ENCODE assay signal across 19 cellular contexts in the genomic region with DNA sequence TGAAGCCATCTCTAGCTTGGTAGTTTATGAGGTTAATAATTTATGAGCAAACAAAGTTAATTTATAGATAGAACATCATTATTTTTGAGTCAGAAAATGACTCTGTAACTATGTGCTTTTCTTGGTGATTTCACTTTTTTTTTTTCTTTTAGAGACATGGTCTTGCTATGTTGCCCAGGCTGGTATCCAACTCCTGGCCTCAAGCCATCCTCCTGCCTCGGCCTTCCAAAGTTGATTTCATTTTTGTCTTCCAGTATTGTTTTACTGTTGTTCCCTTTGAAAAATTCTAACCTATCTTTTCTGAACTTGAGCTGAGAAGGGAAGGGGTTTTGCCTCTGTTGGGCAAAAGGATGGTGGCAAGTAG. TPM values are rescaled to one million over a fixed set of nuclear protein-coding genes. Genes with fewer than 3 reads are reported as not detected.
A peak's percentile ranks its signal among the peaks of the same experiment; 100 is the strongest.
DNase-seq lines count a peak whose midpoint lies in the region; ATAC-seq, FAIRE-seq and TF ChIP-seq lines count a peak whose summit lies in the region.
"Had no signal": no experiment of that assay in that cellular context is flagged by ENCODE, and none has a peak within 500 bp of the region (broad histone marks: within the 10 kb centered on the region; RNA-seq: fewer than 3 reads in every experiment).

No MANE protein-coding gene starts in this region.

- no peak for FAIRE-seq in astrocyte (lab: Jason Lieb, UNC)
- FAIRE-seq: HepG2 had no signal

- no peaks in the 10 kb centered on the region for H3K9me2 ChIP-seq in OCI-LY7 (ENCODE audit: insufficient read depth, low read length)

- H3K4me1 ChIP-seq in OCI-LY7 (ENCODE audit: insufficient read depth, low read length, poor library complexity, severe bottlenecking) (peaks cover 74% of the 10 kb centered on the region), astrocyte (ENCODE audit: insufficient read depth, low read length) (peaks cover 23% of the 10 kb centered on the region)
- H3K4me1 ChIP-seq: testis had no signal

- no TSS peak for BruUV-seq in OCI-LY7 (replicated peaks; lab: Mats Ljungman, UMichigan)

- H3K27me3 ChIP-seq in astrocyte (ENCODE audit: insufficient read depth, low read length): no peaks in the 10 kb centered on the region
- H3K27me3 ChIP-seq: testis had no signal

- no peaks in the 10 kb centered on the region for H3K36me3 Mint-ChIP-seq in activated T-cell treated with anti-CD3 and anti-CD28 coated beads, Interleukin-2, amount 50 U/mL, for 4 hours (ENCODE audit: insufficient read depth)
- peaks cover 6% of the 10 kb centered on the region for H3K36me3 Mint-ChIP-seq in astrocyte (ENCODE audit: low read depth, unreplicated experiment)
- peaks cover 22% of the 10 kb centered on the region for H3K36me3 Mint-ChIP-seq in stimulated activated effector memory CD8-positive, alpha-beta T cell treated with anti-CD3 and anti-CD28 coated beads, Interleukin-12 subunit alpha, Interleukin-12 subunit beta, amount 100 ng/mL, for 72 hours

- no peak for ATAC-seq in activated T-cell treated with anti-CD3 and anti-CD28 coated beads, Interleukin-2, amount 50 U/mL, for 4 hours
- ATAC-seq in stimulated activated effector memory CD8-positive, alpha-beta T cell treated with anti-CD3 and anti-CD28 coated beads, Interleukin-12 subunit alpha, Interleukin-12 subunit beta, amount 100 ng/mL, for 72 hours: no peak
- no peak for ATAC-seq in GM19351 (IDR thresholded peaks at IDR 0.05; ENCODE audit: unreplicated experiment)
- ATAC-seq in GM18498 (IDR thresholded peaks at IDR 0.05; ENCODE audit: unreplicated experiment): no peak
- ATAC-seq: HepG2 had no signal

- peaks cover 70% of the 10 kb centered on the region for H3K4me1 Mint-ChIP-seq in activated T-cell treated with anti-CD3 and anti-CD28 coated beads, Interleukin-2, amount 50 U/mL, for 4 hours (ENCODE audit: low read depth)
- peaks cover 37% of the 10 kb centered on the region for H3K4me1 Mint-ChIP-seq in astrocyte (ENCODE audit: low read depth, unreplicated experiment)
- peaks cover 66% of the 10 kb centered on the region for H3K4me1 Mint-ChIP-seq in stimulated activated effector memory CD8-positive, alpha-beta T cell treated with anti-CD3 and anti-CD28 coated beads, Interleukin-12 subunit alpha, Interleukin-12 subunit beta, amount 100 ng/mL, for 72 hours

- H3K27me3 Mint-ChIP-seq in activated T-cell treated with anti-CD3 and anti-CD28 coated beads, Interleukin-2, amount 50 U/mL, for 4 hours (ENCODE audit: low read depth): no peaks in the 10 kb centered on the region
- H3K27me3 Mint-ChIP-seq in astrocyte (ENCODE audit: low read depth, unreplicated experiment): no peaks in the 10 kb centered on the region

- intact Hi-C loops in OCI-LY7 (cut with micrococcal nuclease; ENCODE audit: unreplicated experiment): no loop called here

- no peaks in the 10 kb centered on the region for H3K36me3 ChIP-seq in OCI-LY7 (ENCODE audit: insufficient read depth, low read length)
- H3K36me3 ChIP-seq in astrocyte (ENCODE audit: insufficient read depth, low read length): no peaks in the 10 kb centered on the region

- H3K4me2 ChIP-seq in OCI-LY7 (ENCODE audit: low read length) (peak overlapping the region; percentile 75), astrocyte (ENCODE audit: low read length) (no peak overlapping the region)
- H3K4me2 ChIP-seq: PC-9 had no signal

- no peak overlapping the region for H2AFZ ChIP-seq in OCI-LY7 (ENCODE audit: low read length)
- no peak overlapping the region for H2AFZ ChIP-seq in astrocyte (ENCODE audit: low read depth, low read length)
- H2AFZ ChIP-seq: PC-9 had no signal

- POLR2A ChIA-PET in OCI-LY7 (lab: Charles Lee): interaction anchor here (0.7 to 2.9 kb wide), 7 partner anchors 8 to 92 kb away, joined by 3 to 42 read pairs (median 9); a partner anchor contains a TSS

- no peak overlapping the region for H3K9ac ChIP-seq in astrocyte (ENCODE audit: low read length)

- H3K4me3 ChIP-seq in OCI-LY7 (ENCODE audit: low read depth, low read length, poor library complexity, severe bottlenecking) (peak overlapping the region; percentile 61), astrocyte (ENCODE audit: insufficient read depth, low read depth, low read length) (no peak overlapping the region)
- H3K4me3 ChIP-seq: PC-9, testis had no signal

- no peaks in the 10 kb centered on the region for H3K9me3 Mint-ChIP-seq in activated T-cell treated with anti-CD3 and anti-CD28 coated beads, Interleukin-2, amount 50 U/mL, for 4 hours
- peaks cover 4% of the 10 kb centered on the region for H3K9me3 Mint-ChIP-seq in astrocyte (ENCODE audit: unreplicated experiment)
- no peaks in the 10 kb centered on the region for H3K9me3 Mint-ChIP-seq in stimulated activated effector memory CD8-positive, alpha-beta T cell treated with anti-CD3 and anti-CD28 coated beads, Interleukin-12 subunit alpha, Interleukin-12 subunit beta, amount 100 ng/mL, for 72 hours

- H3K79me2 ChIP-seq in OCI-LY7 (ENCODE audit: insufficient read depth, low read depth, low read length) (no peaks in the 10 kb centered on the region), astrocyte (ENCODE audit: insufficient read depth, low read length) (no peaks in the 10 kb centered on the region)

- peak overlapping the region; percentile 81 for H3K4me3 Mint-ChIP-seq in activated T-cell treated with anti-CD3 and anti-CD28 coated beads, Interleukin-2, amount 50 U/mL, for 4 hours
- H3K4me3 Mint-ChIP-seq in astrocyte (ENCODE audit: unreplicated experiment): no peak overlapping the region
- H3K4me3 Mint-ChIP-seq in stimulated activated effector memory CD8-positive, alpha-beta T cell treated with anti-CD3 and anti-CD28 coated beads, Interleukin-12 subunit alpha, Interleukin-12 subunit beta, amount 100 ng/mL, for 72 hours: peak overlapping the region; percentile 42

- H3K27ac Mint-ChIP-seq in astrocyte (ENCODE audit: unreplicated experiment): peak overlapping the region; percentile 6
- peak overlapping the region; percentile 68 for H3K27ac Mint-ChIP-seq in stimulated activated effector memory CD8-positive, alpha-beta T cell treated with anti-CD3 and anti-CD28 coated beads, Interleukin-12 subunit alpha, Interleukin-12 subunit beta, amount 100 ng/mL, for 72 hours

- no peaks in the 10 kb centered on the region for H3K9me3 ChIP-seq in OCI-LY7 (ENCODE audit: low read length)
- H3K9me3 ChIP-seq in astrocyte (ENCODE audit: insufficient read depth, low read depth, low read length): no peaks in the 10 kb centered on the region
- H3K9me3 ChIP-seq: testis had no signal

- H4K20me1 ChIP-seq in OCI-LY7 (ENCODE audit: insufficient read depth, low read length) (no peaks in the 10 kb centered on the region), astrocyte (ENCODE audit: insufficient read depth, low read length) (no peaks in the 10 kb centered on the region)

- H3K27ac ChIP-seq in OCI-LY7 (ENCODE audit: low read depth, low read length, poor library complexity, severe bottlenecking) (peak overlapping the region; percentile 32), astrocyte (ENCODE audit: low read depth, low read length) (no peak overlapping the region)
- H3K27ac ChIP-seq: PC-9, testis had no signal

- TF ChIP-seq CTCF in OCI-LY7 (conservative IDR thresholded peaks at IDR 0.05; ENCODE audit: low read length) (no peak), astrocyte (IDR thresholded peaks at IDR 0.05; ENCODE audit: insufficient read depth, low read depth, low read length) (no peak)

- CTCF ChIA-PET in OCI-LY7 (lab: Charles Lee; ENCODE audit: unreplicated experiment): interaction anchor here (0.9 to 2.0 kb wide), 5 partner anchors 10 to 94 kb away, joined by 3 to 8 read pairs (median 4); no protein-coding TSS in a partner anchor

- no peak for DNase-seq in activated T-cell treated with anti-CD3 and anti-CD28 coated beads, Interleukin-2, amount 50 U/mL, for 4 hours
- no peak for DNase-seq in activated T-cell treated with anti-CD3 and anti-CD28 coated beads, Interleukin-2, amount 50 U/mL, for 1 hour
- no peak for DNase-seq in OCI-LY7 (ENCODE audit: low spot score)
- DNase-seq in astrocyte (ENCODE audit: low read depth): no peak
- no peak for DNase-seq in stimulated activated effector memory CD8-positive, alpha-beta T cell treated with anti-CD3 and anti-CD28 coated beads, Interleukin-12 subunit alpha, Interleukin-12 subunit beta, amount 100 ng/mL, for 72 hours (ENCODE audit: low spot score in 2 of 2)
- no peak for DNase-seq in LoVo (ENCODE audit: low spot score)
- DNase-seq: amygdala, midbrain, NCI-H774, PC-9, testis had no signal

RNA-seq across cellular contexts. Expression of a gene that starts 0.7 kb away (rescaled TPM):
- 10 to 100 TPM; 17.6 to 30.8 (median 23.7) TPM for total RNA-seq in activated T-cell treated with anti-CD3 and anti-CD28 coated beads, Interleukin-2, amount 50 U/mL, for 4 hours
- total RNA-seq in OCI-LY7 (2014; rRNA removed; shearing (Covaris generic)): 1.4 and 3.3 TPM in 2 replicates
- total RNA-seq in OCI-LY7 (2022) (7.1 and 7.3 TPM in 2 replicates), astrocyte (0.07 and 0.12 TPM in 2 replicates)
- total RNA-seq: Daoy, glomerular endothelial cell, HepG2, M059J, PC-9, renal cortical epithelial cell, SK-MEL-5 had no signal

RNA-seq across cellular contexts. Expression of a gene that starts 42.7 kb away (rescaled TPM):
- 10 to 100 TPM; 26.1 to 31.2 (median 26.9) TPM for total RNA-seq in activated T-cell treated with anti-CD3 and anti-CD28 coated beads, Interleukin-2, amount 50 U/mL, for 4 hours
- total RNA-seq in OCI-LY7 (2014; rRNA removed; shearing (Covaris generic)): 3.7 and 6.4 TPM in 2 replicates
- total RNA-seq in OCI-LY7 (2022): 14.8 and 16.6 TPM in 2 replicates
- total RNA-seq in astrocyte: 128 and 138 TPM in 2 replicates
